In genomic region chr16:68093816-68094613, GRCh38 we compare ENCODE assay signal across 8 cellular contexts. TPM values are rescaled to one million over a fixed set of nuclear protein-coding genes. Genes with fewer than 3 reads are reported as not detected.
DNase-seq lines count a peak whose midpoint lies in the region; ATAC-seq and TF ChIP-seq lines count a peak whose summit lies in the region.

No MANE protein-coding gene starts in this region.

- peak in 2 of 3 donors; percentile 37 to 45 for DNase-seq in CD4-positive, CD25-positive, alpha-beta regulatory T cell
- DNase-seq in HT1080 (ENCODE audit: low read depth) (peak; percentile 42), adrenal gland (no peak), left kidney (ENCODE audit: low read depth, low spot score) (peak; percentile 28), NCI-H1436 treated with DMSO at 0.1 percent for 48 hours (lab: John Stamatoyannopoulos, UW) (no peak), DMS79 treated with DMSO at 0.1 percent for 48 hours (lab: John Stamatoyannopoulos, UW) (no peak), amygdala (lab: John Stamatoyannopoulos, UW) (no peak)

- peaks cover 78% of the 10 kb centered on the region for H3K4me1 ChIP-seq in CD4-positive, CD25-positive, alpha-beta regulatory T cell (ENCODE audit: control insufficient read depth, insufficient read depth, low read length, poor library complexity, severe bottlenecking)
- peaks cover 21 to 58% of the 10 kb centered on the region in 2 donors for H3K4me1 ChIP-seq in adrenal gland (replicated peaks in 1 of 2)

- no peaks in the 10 kb centered on the region for H3K9me3 ChIP-seq in CD4-positive, CD25-positive, alpha-beta regulatory T cell (ENCODE audit: control insufficient read depth in 2 of 2, low read length in 2 of 2)
- H3K9me3 ChIP-seq in adrenal gland (replicated peaks in 1 of 3): no peaks in the 10 kb centered on the region

- WGBS in adrenal gland, 4 donors: 57 to 65% (median 61%) methylated on average over 5 of the region's 5 CpGs

- H3K4me3 Mint-ChIP-seq in CD4-positive, CD25-positive, alpha-beta regulatory T cell: peak overlapping the region; percentile 8 to 79 (median 40)

- no peaks in the 10 kb centered on the region for H3K27me3 Mint-ChIP-seq in CD4-positive, CD25-positive, alpha-beta regulatory T cell

- peak; percentile 16 to 58 (median 52) for TF ChIP-seq CTCF in adrenal gland (IDR thresholded peaks at IDR 0.05)

- peak overlapping the region; percentile 27 for H3K4me3 ChIP-seq in CD4-positive, CD25-positive, alpha-beta regulatory T cell (ENCODE audit: low read depth, low read length)
- no peak overlapping the region for H3K4me3 ChIP-seq in adrenal gland

- no peaks in the 10 kb centered on the region for H3K36me3 Mint-ChIP-seq in CD4-positive, CD25-positive, alpha-beta regulatory T cell

- intact Hi-C loops in adrenal gland (cut with DNase I): loop anchor here in 1 of 2 donors (10.0 kb wide), 1 partner anchor 141 kb away; the partner anchor contains the start of gene ESRP2

- no peaks in the 10 kb centered on the region for H3K27me3 ChIP-seq in CD4-positive, CD25-positive, alpha-beta regulatory T cell (ENCODE audit: control insufficient read depth, insufficient read depth, low read length)
- H3K27me3 ChIP-seq in adrenal gland: no peaks in the 10 kb centered on the region

- peaks cover 55 to 89% (median 72%) of the 10 kb centered on the region in 4 donors for H3K4me1 Mint-ChIP-seq in CD4-positive, CD25-positive, alpha-beta regulatory T cell

- H3K9me3 Mint-ChIP-seq in CD4-positive, CD25-positive, alpha-beta regulatory T cell: no peaks in the 10 kb centered on the region

- H3K27ac Mint-ChIP-seq in CD4-positive, CD25-positive, alpha-beta regulatory T cell: peak overlapping the region in 2 of 3 donors; percentile 63 to 69

- peaks cover 3% of the 10 kb centered on the region for H3K36me3 ChIP-seq in CD4-positive, CD25-positive, alpha-beta regulatory T cell (ENCODE audit: control insufficient read depth, insufficient read depth, low read length)
- H3K36me3 ChIP-seq in adrenal gland (replicated peaks in 1 of 2): no peaks in the 10 kb centered on the region

- ATAC-seq in CD4-positive, CD25-positive, alpha-beta regulatory T cell (ENCODE audit: low read depth in 2 of 2): peak; percentile 78 to 80
- ATAC-seq in GM21390 (IDR thresholded peaks at IDR 0.05; ENCODE audit: unreplicated experiment): no peak

- TF ChIP-seq POLR2A in adrenal gland (IDR thresholded peaks at IDR 0.05): no peak

- peak overlapping the region; percentile 53 for H3K27ac ChIP-seq in CD4-positive, CD25-positive, alpha-beta regulatory T cell (ENCODE audit: insufficient read depth, low read length, poor library complexity, severe bottlenecking)
- no peak overlapping the region for H3K27ac ChIP-seq in adrenal gland

RNA-seq across cellular contexts. Expression of gene NFATC3, which starts 8.8 kb away (rescaled TPM):
- 115 TPM for total RNA-seq in CD4-positive, CD25-positive, alpha-beta regulatory T cell
- polyA plus RNA-seq in CD4-positive, CD25-positive, alpha-beta regulatory T cell: 10 to 100 TPM; 52.0 to 67.5 (median 56.6) TPM
- 14.9 and 15.4 TPM in 2 replicates for total RNA-seq in HT1080 (2014; rRNA removed; shearing (Covaris generic))
- 10.0 and 13.7 TPM in 2 replicates for polyA plus RNA-seq in HT1080 (2015; cell fraction: cytosol; rRNA removed)
- polyA plus RNA-seq in HT1080 (2015; cell fraction: nucleus; rRNA removed): 12.6 and 13.2 TPM in 2 replicates
- 10 to 100 TPM; 26.6 to 81.2 (median 37.7) TPM for total RNA-seq in adrenal gland
- 10 to 100 TPM in 2 of 3 donors, 1 to 10 TPM in 1; 6.6 to 20.3 (median 11.6) TPM for polyA plus RNA-seq in adrenal gland

Comparison
In these comparisons a context has a peak if more than half of its experiments do, and no peak if none do; other contexts are left out.
1. DNase-seq: peak in CD4-positive, CD25-positive, alpha-beta regulatory T cell (2 of 3), HT1080 (single experiment) and left kidney (single experiment); none in adrenal gland (0 of 7), NCI-H1436 treated with DMSO at 0.1 percent for 48 hours (single experiment), DMS79 treated with DMSO at 0.1 percent for 48 hours (single experiment) and amygdala (0 of 56).